ENCODE assay signal across 8 cellular contexts in the genomic region with DNA sequence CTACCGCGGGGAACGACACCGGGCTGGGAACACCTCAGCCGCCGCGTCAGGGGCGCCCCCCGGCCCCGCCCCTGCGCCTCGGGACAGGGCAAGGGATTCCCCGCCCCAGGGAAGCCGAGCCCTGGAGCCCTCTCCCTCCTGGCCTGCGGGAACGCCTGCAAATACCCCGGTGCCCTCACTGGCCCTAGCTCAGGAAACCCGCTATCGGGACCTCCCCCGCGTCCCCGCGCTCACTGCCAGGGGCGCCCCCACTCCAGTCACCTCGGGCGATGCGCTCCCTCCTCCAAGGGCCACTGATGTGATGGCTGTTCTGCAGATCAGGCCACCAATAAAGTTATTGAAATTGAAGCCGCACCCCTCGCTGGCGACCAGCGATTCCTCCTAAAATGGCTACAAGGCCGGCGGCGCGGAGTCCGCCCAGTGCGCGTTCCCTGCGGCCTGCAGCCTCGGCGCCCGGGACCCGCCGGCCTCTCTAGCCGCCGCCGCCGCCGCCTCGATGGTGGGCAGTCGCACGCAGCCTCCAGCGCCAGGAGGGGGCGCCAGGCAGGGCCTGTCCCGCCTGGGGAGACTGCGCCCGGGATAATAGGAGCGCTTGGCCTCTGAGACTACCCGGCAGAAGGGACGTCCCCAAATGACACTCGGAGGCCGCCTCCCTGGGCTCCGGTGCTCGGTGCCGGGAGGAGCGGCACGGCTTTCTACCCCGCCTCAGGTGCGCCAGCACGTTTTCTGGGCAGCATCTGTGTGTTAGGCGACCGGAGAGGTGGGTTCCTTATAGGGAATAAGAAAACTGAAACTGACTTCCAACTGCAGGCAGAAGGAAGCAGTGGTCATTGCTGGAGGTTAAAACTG. TPM values are rescaled to one million over a fixed set of nuclear protein-coding genes. Genes with fewer than 3 reads are reported as not detected.
DNase-seq lines count a peak whose midpoint lies in the region; ATAC-seq, FAIRE-seq and TF ChIP-seq lines count a peak whose summit lies in the region.

Gene PRKAB2 (minus strand): TSS at position 303 of the 849 bp plus-strand sequence. CDS start 326 bp downstream, outside the sequence.

- H3K27ac Mint-ChIP-seq in endodermal cell: peak within 1 kb of the TSS; percentile 98

- peak within 1 kb of the TSS; percentile 75 for H3K27ac ChIP-seq in endodermal cell (ENCODE audit: low read depth, low read length)
- peak within 1 kb of the TSS; percentile 82 for H3K27ac ChIP-seq in mesodermal cell (ENCODE audit: low read depth, low read length, severe bottlenecking)

- WGBS in endodermal cell (ENCODE audit: insufficient coverage in 1 of 2, insufficient read length in 1 of 2), 2 experiments: 0 to 1% methylated on average over 37 to 72 of the region's 72 CpGs
- WGBS in mesodermal cell (ENCODE audit: insufficient coverage in 2 of 2), 2 experiments: 0% methylated on average over 47 to 65 of the region's 72 CpGs

- peak; percentile 99 for TF ChIP-seq CTCF in endodermal cell (conservative IDR thresholded peaks at IDR 0.05)

- peak; percentile 88 for ATAC-seq in GM21381 (IDR thresholded peaks at IDR 0.05; ENCODE audit: unreplicated experiment)

- H3K9me3 ChIP-seq in endodermal cell (ENCODE audit: control insufficient read depth, low read length): no peaks in the 10 kb centered on the region
- no peaks in the 10 kb centered on the region for H3K9me3 ChIP-seq in mesodermal cell (ENCODE audit: control insufficient read depth, low read length)

- peaks cover 23% of the 10 kb centered on the region for H3K36me3 Mint-ChIP-seq in endodermal cell (ENCODE audit: low read depth)

- H3K4me3 ChIP-seq in endodermal cell (ENCODE audit: low read length) (peak within 1 kb of the TSS; percentile 99), mesodermal cell (ENCODE audit: extremely low read depth, insufficient read depth, low read length, poor library complexity, severe bottlenecking) (peak within 1 kb of the TSS; percentile 86)

- H3K4me1 Mint-ChIP-seq in endodermal cell: peaks cover 35% of the 10 kb centered on the region

- H3K4me3 Mint-ChIP-seq in endodermal cell: peak within 1 kb of the TSS; percentile 92

- peaks cover 2% of the 10 kb centered on the region for H3K9me3 Mint-ChIP-seq in endodermal cell

- FAIRE-seq in HTR-8/SVneo (lab: Jason Lieb, UNC): no peak

- H3K9ac ChIP-seq in endodermal cell (ENCODE audit: extremely low read depth, low read length, poor library complexity, severe bottlenecking): peak within 1 kb of the TSS; percentile 74

- H3K4me1 ChIP-seq in endodermal cell (ENCODE audit: control insufficient read depth, insufficient read depth, low read length) (peaks cover 4% of the 10 kb centered on the region), mesodermal cell (ENCODE audit: control insufficient read depth, insufficient read depth, low read length, poor library complexity, severe bottlenecking) (peaks cover 17% of the 10 kb centered on the region)

- peaks cover 11% of the 10 kb centered on the region for H3K36me3 ChIP-seq in endodermal cell (ENCODE audit: control insufficient read depth, insufficient read depth, low read length)
- no peaks in the 10 kb centered on the region for H3K36me3 ChIP-seq in mesodermal cell (ENCODE audit: control insufficient read depth, insufficient read depth, low read length)

- DNase-seq in D341Med (ENCODE audit: low spot score): peak; percentile 98
- peak; percentile 78 for DNase-seq in HTR-8/SVneo (ENCODE audit: insufficient read length, low spot score)
- DNase-seq in NOMO-1 treated with dmso at 0.1 percent for 144 hours (lab: John Stamatoyannopoulos, UW; ENCODE audit: unreplicated experiment): peak; percentile 90
- peak; percentile 76 for DNase-seq in activated CD8-positive, alpha-beta memory T cell treated with anti-CD3 and anti-CD28 coated beads, Interleukin-2, amount 50 U/mL, for 24 hours (ENCODE audit: extremely low read depth)
- peak; percentile 98 for DNase-seq in endodermal cell
- peak; percentile 79 for DNase-seq in stimulated activated CD8-positive, alpha-beta memory T cell treated with anti-CD3 and anti-CD28 coated beads, Interleukin-15, amount 100 ng/mL, for 24 hours (ENCODE audit: low read depth)

- peaks cover under 1% of the 10 kb centered on the region for H3K27me3 Mint-ChIP-seq in endodermal cell (ENCODE audit: insufficient read depth)

- no peaks in the 10 kb centered on the region for H3K27me3 ChIP-seq in endodermal cell (ENCODE audit: control insufficient read depth, insufficient read depth, low read length, poor library complexity, severe bottlenecking)

RNA-seq across cellular contexts. Expression of gene PRKAB2, which starts in this region (rescaled TPM):
- 10 to 100 TPM; 50.5 to 83.5 TPM for total RNA-seq in endodermal cell
- 38.7 TPM for polyA plus RNA-seq in endodermal cell (2013, experiment 1 of 2)
- 37.8 TPM for polyA plus RNA-seq in endodermal cell (2013, experiment 2 of 2)
- polyA plus RNA-seq in mesodermal cell (2013, experiment 1 of 2): 20.9 TPM
- 19.8 TPM for polyA plus RNA-seq in mesodermal cell (2013, experiment 2 of 2)

Comparison
In these comparisons a context has a peak if more than half of its experiments do, and no peak if none do; other contexts are left out.
1. Peak in every context shown above with its lines: DNase-seq, ATAC-seq, H3K4me3 ChIP-seq and H3K27ac ChIP-seq.